19 cellular contexts compared by ENCODE assay signal in genomic region chr5:12861891-12862290, GRCh38.
"Had no signal": no experiment of that assay in that cellular context is flagged by ENCODE, and none has a peak within 500 bp of the region (broad histone marks: within the 10 kb centered on the region; RNA-seq: fewer than 3 reads in every experiment).

No MANE protein-coding gene starts in this region.

- H3K4me3 Mint-ChIP-seq: activated naive CD8-positive, alpha-beta T cell; activated T-cell treated with anti-CD3 and anti-CD28 coated beads, Interleukin-2, amount 50 U/mL, for 24 hours; dendritic cell treated with granulocyte-macrophage colony-stimulating factor and Interleukin-4, amounts not matched to agents 40 ng/mL and 50 ng/mL, for 4 days; memory B cell; neural crest cell; stimulated activated naive CD8-positive, alpha-beta T cell treated with anti-CD3 and anti-CD28 coated beads, Interleukin-15, Interleukin-2, amounts not matched to agents 100 ng/mL and 50 ng/mL, for 24 hours; T-helper 1 cell treated with Interleukin-12 subunit alpha and Interleukin-12 subunit beta and Interleukin-4 antibody, amounts not matched to agents 30 μg/mL and 1 μg/mL, for 36 hours had no signal

- H3K27me3 ChIP-seq: left lung, ovary, sigmoid colon, testis had no signal

- H3K9me3 ChIP-seq: ovary, sigmoid colon, testis had no signal

- H3K27ac ChIP-seq: left lung, ovary, sigmoid colon, testis had no signal

- H3K27me3 Mint-ChIP-seq: activated naive CD8-positive, alpha-beta T cell; activated T-cell treated with anti-CD3 and anti-CD28 coated beads, Interleukin-2, amount 50 U/mL, for 24 hours; dendritic cell treated with granulocyte-macrophage colony-stimulating factor and Interleukin-4, amounts not matched to agents 40 ng/mL and 50 ng/mL, for 4 days; memory B cell; stimulated activated naive CD8-positive, alpha-beta T cell treated with anti-CD3 and anti-CD28 coated beads, Interleukin-15, Interleukin-2, amounts not matched to agents 100 ng/mL and 50 ng/mL, for 24 hours had no signal

- H3K4me1 Mint-ChIP-seq: memory B cell, neural crest cell had no signal

- DNase-seq: activated CD4-positive, alpha-beta T cell treated with anti-CD3 and anti-CD28 coated beads, Interleukin-2, amount 50 U/mL, for 4 hours; activated CD4-positive, CD25-positive, alpha-beta regulatory T cell; activated effector memory CD4-positive, alpha-beta T cell treated with Interleukin-2 at 50 U/mL for 16 hours; activated T-cell treated with anti-CD3 and anti-CD28 coated beads, Interleukin-2, amount 50 U/mL, for 24 hours; amygdala; cerebellar nuclear complex; erythroblast; hypothalamus; left lung; ovary; sigmoid colon; stimulated activated CD4-positive, alpha-beta T cell treated with anti-CD3 and anti-CD28 coated beads, Interleukin-4, amount 100 ng/mL, for 24 hours; testis had no signal

- H3K36me3 ChIP-seq: left lung, ovary, sigmoid colon had no signal

- H3K4me1 ChIP-seq: left lung, sigmoid colon, testis had no signal

- H3K27ac Mint-ChIP-seq: activated naive CD8-positive, alpha-beta T cell; activated T-cell treated with anti-CD3 and anti-CD28 coated beads, Interleukin-2, amount 50 U/mL, for 24 hours; dendritic cell treated with granulocyte-macrophage colony-stimulating factor and Interleukin-4, amounts not matched to agents 40 ng/mL and 50 ng/mL, for 4 days; memory B cell; stimulated activated naive CD8-positive, alpha-beta T cell treated with anti-CD3 and anti-CD28 coated beads, Interleukin-15, Interleukin-2, amounts not matched to agents 100 ng/mL and 50 ng/mL, for 24 hours; T-helper 1 cell treated with Interleukin-12 subunit alpha and Interleukin-12 subunit beta and Interleukin-4 antibody, amounts not matched to agents 30 μg/mL and 1 μg/mL, for 36 hours had no signal

- H3K4me3 ChIP-seq: left lung, ovary, sigmoid colon, testis had no signal

- H3K36me3 Mint-ChIP-seq: activated naive CD8-positive, alpha-beta T cell; memory B cell had no signal

- ATAC-seq: left lung had no signal
